In the genomic region with DNA sequence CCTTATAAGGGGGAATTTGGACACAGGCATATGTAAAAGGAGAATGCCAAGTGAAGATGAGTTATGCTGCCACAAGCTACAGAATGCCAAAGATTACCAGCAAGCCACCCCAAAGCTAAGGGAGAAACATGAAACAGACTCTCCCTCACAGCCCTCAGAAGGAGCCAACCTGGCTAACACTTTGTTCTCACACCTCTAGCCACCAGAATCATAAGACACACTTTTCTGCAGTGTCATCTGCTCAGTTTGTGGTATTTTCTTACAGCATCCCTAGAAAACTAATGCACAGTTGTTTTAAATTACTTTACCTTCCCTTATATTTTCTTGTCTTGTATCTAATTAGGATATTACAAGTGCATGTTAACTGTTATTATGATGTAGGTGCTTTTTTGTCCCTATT, we compare ENCODE assay signal across 20 cellular contexts.
"Had no signal": no experiment of that assay in that cellular context is flagged by ENCODE, and none has a peak within 500 bp of the region (broad histone marks: within the 10 kb centered on the region; RNA-seq: fewer than 3 reads in every experiment).

No MANE protein-coding gene starts in this region.

- H3K27ac Mint-ChIP-seq: activated B cell treated with CpG ODN at 0.5 μM for 24 hours; activated CD4-positive, alpha-beta memory T cell treated with anti-CD3 and anti-CD28 coated beads, Interleukin-2, amount 10 ng/mL, durations not matched to agents 7 days and 5 days; activated CD4-positive, alpha-beta T cell treated with anti-CD3 and anti-CD28 coated beads, Interleukin-2, amount 10 ng/mL, durations not matched to agents 7 days and 5 days; activated naive CD8-positive, alpha-beta T cell treated with anti-CD3 and anti-CD28 coated beads, Interleukin-2, amount 10 ng/mL, durations not matched to agents 7 days and 5 days; activated T-helper 2 cell treated with anti-CD3 and anti-CD28 coated beads, Interferon-gamma antibody, Interleukin-2, Interleukin-4, amounts not matched to agents 10 μg/mL and 5 μg/mL and 100 μg/mL, durations not matched to agents 14 hours and 24 hours and 36 hours; T-helper 17 cell had no signal

- H3K27me3 ChIP-seq: adrenal gland had no signal

- H3K27me3 Mint-ChIP-seq: activated B cell treated with CpG ODN at 0.5 μM for 24 hours; activated CD4-positive, alpha-beta memory T cell treated with anti-CD3 and anti-CD28 coated beads, Interleukin-2, amount 10 ng/mL, durations not matched to agents 7 days and 5 days; activated CD4-positive, alpha-beta T cell treated with anti-CD3 and anti-CD28 coated beads, Interleukin-2, amount 10 ng/mL, durations not matched to agents 7 days and 5 days; activated naive CD8-positive, alpha-beta T cell treated with anti-CD3 and anti-CD28 coated beads, Interleukin-2, amount 10 ng/mL, durations not matched to agents 7 days and 5 days; T-helper 17 cell had no signal

- H3K36me3 ChIP-seq: adrenal gland had no signal

- H3K4me3 ChIP-seq: adrenal gland had no signal

- H3K9me3 Mint-ChIP-seq: activated B cell treated with CpG ODN at 0.5 μM for 24 hours; activated CD4-positive, alpha-beta memory T cell treated with anti-CD3 and anti-CD28 coated beads, Interleukin-2, amount 10 ng/mL, durations not matched to agents 7 days and 5 days; activated CD4-positive, alpha-beta T cell treated with anti-CD3 and anti-CD28 coated beads, Interleukin-2, amount 10 ng/mL, durations not matched to agents 7 days and 5 days; activated naive CD8-positive, alpha-beta T cell treated with anti-CD3 and anti-CD28 coated beads, Interleukin-2, amount 10 ng/mL, durations not matched to agents 7 days and 5 days; activated T-helper 2 cell treated with anti-CD3 and anti-CD28 coated beads, Interferon-gamma antibody, Interleukin-2, Interleukin-4, amounts not matched to agents 10 μg/mL and 5 μg/mL and 100 μg/mL, durations not matched to agents 14 hours and 24 hours and 36 hours had no signal

- H3K9me3 ChIP-seq: adrenal gland had no signal

- ATAC-seq: T-helper 17 cell had no signal

- DNase-seq: activated B cell treated with CpG ODN at 0.5 μM for 24 hours; activated CD4-positive, alpha-beta memory T cell treated with anti-CD3 and anti-CD28 coated beads, Interleukin-2, amount 10 ng/mL, durations not matched to agents 7 days and 5 days; activated CD4-positive, alpha-beta T cell treated with anti-CD3 and anti-CD28 coated beads for 1 hour; activated CD4-positive, alpha-beta T cell treated with anti-CD3 and anti-CD28 coated beads, Interleukin-2, amount 10 ng/mL, durations not matched to agents 7 days and 5 days; activated naive CD4-positive, alpha-beta T cell treated with anti-CD3 and anti-CD28 coated beads, Interleukin-2, amount 50 U/mL, for 16 hours; activated naive CD8-positive, alpha-beta T cell treated with anti-CD3 and anti-CD28 coated beads, Interleukin-2, amount 10 ng/mL, durations not matched to agents 7 days and 5 days; adrenal gland; anterior cingulate cortex; KG1; NCI-H1048; NCI-H146; NCI-H187 treated with DMSO at 0.1 percent for 48 hours; NCI-H2081 treated with DMSO at 0.1 percent for 48 hours; NCI-H446 treated with DMSO at 0.1 percent for 48 hours; NCI-H524 treated with DMSO at 0.1 percent for 48 hours; NCI-H774; SIG-M5; T-helper 17 cell; T-helper 9 cell had no signal

- H3K4me3 Mint-ChIP-seq: activated B cell treated with CpG ODN at 0.5 μM for 24 hours; activated CD4-positive, alpha-beta memory T cell treated with anti-CD3 and anti-CD28 coated beads, Interleukin-2, amount 10 ng/mL, durations not matched to agents 7 days and 5 days; activated CD4-positive, alpha-beta T cell treated with anti-CD3 and anti-CD28 coated beads, Interleukin-2, amount 10 ng/mL, durations not matched to agents 7 days and 5 days; activated naive CD8-positive, alpha-beta T cell treated with anti-CD3 and anti-CD28 coated beads, Interleukin-2, amount 10 ng/mL, durations not matched to agents 7 days and 5 days; T-helper 17 cell had no signal

- H3K27ac ChIP-seq: adrenal gland had no signal
